21 cellular contexts compared by ENCODE assay signal in the genomic region with DNA sequence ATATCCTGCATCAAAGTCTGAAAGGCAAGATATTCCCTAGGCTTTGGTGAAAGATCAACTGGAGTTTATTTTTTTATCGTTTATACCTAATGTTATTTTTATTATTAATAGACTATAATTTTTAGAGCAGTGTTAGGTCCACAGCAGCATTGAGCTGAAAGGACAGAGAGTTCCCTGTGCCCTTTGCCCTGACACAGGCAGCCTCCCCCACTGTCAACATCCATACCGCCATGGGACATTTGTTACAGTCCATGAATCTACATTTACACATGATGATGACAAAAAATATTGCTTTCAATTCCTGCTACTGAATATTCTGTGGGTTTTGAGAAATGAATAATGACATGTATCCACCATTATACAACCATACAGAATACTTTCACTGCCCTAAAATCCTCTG.
DNase-seq lines count a peak whose midpoint lies in the region; ATAC-seq, FAIRE-seq and TF ChIP-seq lines count a peak whose summit lies in the region.
"Had no signal": no experiment of that assay in that cellular context is flagged by ENCODE, and none has a peak within 500 bp of the region (broad histone marks: within the 10 kb centered on the region; RNA-seq: fewer than 3 reads in every experiment).

No MANE protein-coding gene starts in this region.

- BruUV-seq in HepG2 (replicated peaks; lab: Mats Ljungman, UMichigan), result no TSS peak

- CTCF ChIA-PET in HepG2 (lab: Yijun Ruan, JAX; ENCODE audit: low intra/inter-chr PET ratio, low total read pairs), result no interaction called here

- POLR2A ChIA-PET in HepG2 (lab: Yijun Ruan, JAX), result no interaction called here

- no peak overlapping the region for H2AFZ ChIP-seq in HepG2 (ENCODE audit: low read length)
- no peak overlapping the region for H2AFZ ChIP-seq in hepatocyte

- H3K4me1 ChIP-seq in liver (ENCODE audit: control insufficient read depth in 4 of 4, insufficient read depth in 4 of 4, low read length in 3 of 4) (peaks cover 2 to 14% (median 6%) of the 10 kb centered on the region in 4 donors), HepG2 (ENCODE audit: insufficient read depth, low read length) (no peaks in the 10 kb centered on the region), hepatocyte (ENCODE audit: insufficient read depth) (no peaks in the 10 kb centered on the region), right lobe of liver (peaks cover 0 to 12% (median 0%) of the 10 kb centered on the region in 4 donors)
- H3K4me1 ChIP-seq: A549, BE2C, BLaER1, Caco-2 had no signal

- H4K20me1 ChIP-seq in HepG2 (ENCODE audit: insufficient read depth, low read length) (no peaks in the 10 kb centered on the region), hepatocyte (ENCODE audit: insufficient read depth, poor library complexity, severe bottlenecking) (no peaks in the 10 kb centered on the region)
- H4K20me1 ChIP-seq: BLaER1 had no signal

- ATAC-seq in HepG2, result no peak
- ATAC-seq in right lobe of liver, result peak; percentile 69 to 89 (median 78)
- no peak for ATAC-seq in HG02970 (IDR thresholded peaks at IDR 0.05; ENCODE audit: low FRiP score, unreplicated experiment)
- ATAC-seq: A549; CD8-positive, alpha-beta T cell had no signal

- H3K36me3 ChIP-seq in liver (ENCODE audit: control insufficient read depth in 4 of 4, insufficient read depth in 3 of 4, low read depth in 1 of 4, low read length in 3 of 4), result no peaks in the 10 kb centered on the region
- no peaks in the 10 kb centered on the region for H3K36me3 ChIP-seq in HepG2 (replicated peaks in 1 of 2; ENCODE audit: control insufficient read depth in 1 of 2, insufficient read depth in 2 of 2, low read length in 2 of 2)
- no peaks in the 10 kb centered on the region for H3K36me3 ChIP-seq in hepatocyte (replicated peaks; ENCODE audit: insufficient read depth, low read depth)
- no peaks in the 10 kb centered on the region for H3K36me3 ChIP-seq in right lobe of liver
- H3K36me3 ChIP-seq in MG63, result no peaks in the 10 kb centered on the region
- H3K36me3 ChIP-seq: BE2C, BLaER1 had no signal

- no peak for DNase-seq in HepG2 (ENCODE audit: low spot score)
- peak; percentile 15 for DNase-seq in hepatocyte (ENCODE audit: low spot score)
- peak in 2 of 3 donors; percentile 39 to 48 for DNase-seq in right lobe of liver
- DNase-seq in MG63, result no peak
- DNase-seq: BE2C; C1 segment of cervical spinal cord; Caco-2; Calu3; CD4-positive, alpha-beta T cell; CD8-positive, alpha-beta T cell; DMS79 treated with DMSO at 0.1 percent for 48 hours; GF-D8 had no signal

- no peak overlapping the region for H3K27ac ChIP-seq in liver (ENCODE audit: low read depth in 1 of 2, low read length in 2 of 2)
- H3K27ac ChIP-seq in HepG2 (ENCODE audit: extremely low read length, insufficient read depth, low read length), result no peak overlapping the region
- no peak overlapping the region for H3K27ac ChIP-seq in hepatocyte
- H3K27ac ChIP-seq in right lobe of liver, result no peak overlapping the region
- H3K27ac ChIP-seq: 22Rv1, A549, BLaER1 had no signal

- H3K9ac ChIP-seq in liver (ENCODE audit: low read depth in 1 of 2, low read length in 2 of 2), result no peak overlapping the region
- no peak overlapping the region for H3K9ac ChIP-seq in HepG2 (ENCODE audit: insufficient read depth, low read depth, low read length)
- H3K9ac ChIP-seq: BLaER1 had no signal

- TF ChIP-seq CTCF in liver (IDR thresholded peaks at IDR 0.05; ENCODE audit: low read depth, low read length, missing input control) (no peak), HepG2 (CRISPR knock-in tag; IDR thresholded peaks at IDR 0.05) (no peak), hepatocyte (IDR thresholded peaks at IDR 0.05; ENCODE audit: poor library complexity) (no peak), right lobe of liver (IDR thresholded peaks at IDR 0.05) (no peak)

- whole genome bisulfite sequencing in liver, result 41% methylated on average over 2 of the region's 2 CpGs
- 7% methylated on average over 2 of the region's 2 CpGs for WGBS in HepG2 (ENCODE audit: low lambda C conversion rate)
- 89% methylated on average over 2 of the region's 2 CpGs for WGBS in hepatocyte (ENCODE audit: low lambda C conversion rate, missing lambda C conversion rate)
- 36% methylated on average over 2 of the region's 2 CpGs for WGBS in right lobe of liver (ENCODE audit: insufficient coverage, low coverage, low lambda C conversion rate, missing lambda C conversion rate)

- intact Hi-C loops in HepG2 (cut with micrococcal nuclease; ENCODE audit: unreplicated experiment) (no loop called here), right lobe of liver (cut with DNase I) (no loop called here)

- TF ChIP-seq RAD21 in liver (IDR thresholded peaks at IDR 0.05) (peak in 1 of 2 donors; percentile 24), HepG2 (CRISPR knock-in tag; IDR thresholded peaks at IDR 0.05) (no peak)

- H3K4me3 ChIP-seq in liver (ENCODE audit: low read depth in 1 of 3, low read length in 3 of 3), result no peak overlapping the region
- H3K4me3 ChIP-seq in HepG2 (replicated peaks in 1 of 3; ENCODE audit: insufficient read depth in 1 of 3, low read depth in 2 of 3, low read length in 3 of 3), result no peak overlapping the region
- no peak overlapping the region for H3K4me3 ChIP-seq in hepatocyte
- no peak overlapping the region for H3K4me3 ChIP-seq in right lobe of liver
- H3K4me3 ChIP-seq in MG63, result no peak overlapping the region
- H3K4me3 ChIP-seq: A549, BLaER1 had no signal

- no peaks in the 10 kb centered on the region for H3K9me2 ChIP-seq in hepatocyte (replicated peaks; ENCODE audit: insufficient read depth)

- H3K9me3 ChIP-seq in liver (ENCODE audit: control insufficient read depth in 4 of 4, low read length in 3 of 4) (no peaks in the 10 kb centered on the region), HepG2 (ENCODE audit: low read length) (peaks cover 33% of the 10 kb centered on the region), hepatocyte (ENCODE audit: low read depth) (no peaks in the 10 kb centered on the region), right lobe of liver (no peaks in the 10 kb centered on the region), MG63 (no peaks in the 10 kb centered on the region)
- H3K9me3 ChIP-seq: A549, BE2C, Caco-2 had no signal

- TF ChIP-seq EP300 in HepG2 (IDR thresholded peaks at IDR 0.05; ENCODE audit: low read depth in 2 of 2, low read length in 2 of 2), result no peak
- TF ChIP-seq EP300 in HepG2 (CRISPR knock-in tag; IDR thresholded peaks at IDR 0.05; ENCODE audit: borderline replicate concordance), result no peak

- no peak for FAIRE-seq in HepG2 (lab: Jason Lieb, UNC)
- FAIRE-seq: A549, D721Med, G401.6, GM12891, GM19239 had no signal

- H3K79me2 ChIP-seq in HepG2 (ENCODE audit: insufficient read depth, low read length), result no peaks in the 10 kb centered on the region
- H3K79me2 ChIP-seq in hepatocyte, result no peaks in the 10 kb centered on the region

- in situ Hi-C loops in HepG2 (cut with HindIII; ENCODE audit: extremely low pct_ligation_motif_present, low pct_unique_long_range_greater_than_20kb), result no loop called here

- H3K4me2 ChIP-seq in HepG2 (ENCODE audit: low read depth, low read length) (no peak overlapping the region), hepatocyte (no peak overlapping the region)
- H3K4me2 ChIP-seq: A549, BLaER1 had no signal

- H3K27me3 ChIP-seq in liver (ENCODE audit: control insufficient read depth in 4 of 4, insufficient read depth in 4 of 4, low read length in 3 of 4), result no peaks in the 10 kb centered on the region
- H3K27me3 ChIP-seq in HepG2 (ENCODE audit: control insufficient read depth in 1 of 2, insufficient read depth in 2 of 2, low read length in 2 of 2), result no peaks in the 10 kb centered on the region
- peaks cover 3% of the 10 kb centered on the region for H3K27me3 ChIP-seq in hepatocyte
- no peaks in the 10 kb centered on the region for H3K27me3 ChIP-seq in right lobe of liver
- peaks cover 11% of the 10 kb centered on the region for H3K27me3 ChIP-seq in MG63
- H3K27me3 ChIP-seq: BE2C, BLaER1 had no signal

- TF ChIP-seq POLR2A in HepG2 (IDR thresholded peaks at IDR 0.05; ENCODE audit: insufficient read depth in 1 of 2, low read depth in 2 of 2, low read length in 2 of 2) (no peak), right lobe of liver (IDR thresholded peaks at IDR 0.05) (no peak)

TF ChIP-seq in liver, 16 proteins besides CTCF, POLR2A, EP300 and RAD21:
- TF ChIP-seq SP1 (IDR thresholded peaks at IDR 0.05) (peak; percentile 63), HNF4A (conservative IDR thresholded peaks at IDR 0.05) (peak; percentile 64 to 77), NR2F2 (IDR thresholded peaks at IDR 0.05) (no peak), TAF1 (conservative IDR thresholded peaks at IDR 0.05) (no peak), FOXA1 (IDR thresholded peaks at IDR 0.05) (peak; percentile 22), YY1 (IDR thresholded peaks at IDR 0.05) (peak; percentile 51), RXRA (IDR thresholded peaks at IDR 0.05) (peak in 1 of 2 donors; percentile 52), FOXA2 (IDR thresholded peaks at IDR 0.05) (peak; percentile 80), HNF4G (IDR thresholded peaks at IDR 0.05) (peak; percentile 39)
- TF ChIP-seq, protein P1, sequence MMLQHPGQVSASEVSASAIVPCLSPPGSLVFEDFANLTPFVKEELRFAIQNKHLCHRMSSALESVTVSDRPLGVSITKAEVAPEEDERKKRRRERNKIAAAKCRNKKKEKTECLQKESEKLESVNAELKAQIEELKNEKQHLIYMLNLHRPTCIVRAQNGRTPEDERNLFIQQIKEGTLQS (IDR thresholded peaks at IDR 0.05), result no peak

TF ChIP-seq in HepG2, 621 proteins besides CTCF, POLR2A, EP300 and RAD21:
- TF ChIP-seq ZNF552 (CRISPR knock-in tag; IDR thresholded peaks at IDR 0.05; ENCODE audit: borderline replicate concordance), result no peak
- TF ChIP-seq KLF13 (CRISPR knock-in tag; IDR thresholded peaks at IDR 0.05), result no peak
- no peak for TF ChIP-seq RFX5 (IDR thresholded peaks at IDR 0.05; ENCODE audit: low read depth, low read length)
- TF ChIP-seq, protein P2, sequence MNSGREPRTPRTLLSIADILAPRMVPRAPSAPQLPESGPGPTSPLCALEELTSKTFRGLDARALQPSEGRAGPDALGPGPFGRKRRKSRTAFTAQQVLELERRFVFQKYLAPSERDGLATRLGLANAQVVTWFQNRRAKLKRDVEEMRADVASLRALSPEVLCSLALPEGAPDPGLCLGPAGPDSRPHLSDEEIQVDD (CRISPR knock-in tag; IDR thresholded peaks at IDR 0.05; ENCODE audit: borderline replicate concordance), result no peak
- TF ChIP-seq POLR2G (IDR thresholded peaks at IDR 0.05; ENCODE audit: low read depth, low read length), result no peak
- no peak for TF ChIP-seq PRPF4 (IDR thresholded peaks at IDR 0.05; ENCODE audit: low read depth, low read length, poor library complexity, severe bottlenecking)
- TF ChIP-seq ZNF235 (CRISPR knock-in tag; IDR thresholded peaks at IDR 0.05; ENCODE audit: borderline replicate concordance), result no peak
- no peak for TF ChIP-seq HCFC1 (IDR thresholded peaks at IDR 0.05; ENCODE audit: low read depth, low read length)

Comparison
In these comparisons a context has a peak if more than half of its experiments do, and no peak if none do; other contexts are left out.
1. ATAC-seq: peak in right lobe of liver (4 of 4); none in HepG2 (single experiment) and HG02970 (single experiment).
2. DNase-seq: peak in hepatocyte (single experiment) and right lobe of liver (2 of 3); none in HepG2 (single experiment) and MG63 (single experiment).